ENCODE assay signal across 8 cellular contexts in the genomic region with DNA sequence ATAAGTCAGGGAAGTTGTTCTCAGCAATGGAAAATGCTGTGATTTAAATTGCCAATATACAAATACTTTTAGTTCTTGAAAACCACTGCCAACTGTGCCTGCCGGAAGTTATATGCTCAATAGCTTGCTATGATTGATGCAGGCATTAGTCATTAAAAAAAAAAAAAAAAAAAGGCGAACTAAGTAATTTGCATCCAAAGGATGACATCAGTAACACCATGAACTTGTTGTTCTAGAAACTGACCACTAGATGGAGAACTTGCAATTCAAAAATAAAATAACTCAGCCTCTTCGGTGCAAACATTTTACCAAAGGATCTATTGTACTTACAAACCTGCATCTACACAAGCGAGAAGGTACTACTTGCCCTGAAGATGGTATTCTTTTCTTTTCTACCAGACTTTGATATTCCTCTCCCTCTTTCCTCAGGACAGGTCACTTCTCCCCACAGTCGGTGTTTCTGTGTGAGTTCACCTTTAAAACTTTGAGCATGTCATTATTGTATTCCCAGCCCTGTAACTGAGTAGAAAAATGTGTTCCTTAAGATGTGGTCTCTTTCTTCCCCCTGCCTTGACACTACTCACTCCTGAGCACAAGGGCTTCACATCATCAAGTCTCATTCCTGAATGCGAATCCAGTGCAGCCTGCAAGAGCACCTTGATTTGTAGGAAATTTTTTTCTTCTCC.
DNase-seq lines count a peak whose midpoint lies in the region; ATAC-seq lines count a peak whose summit lies in the region.

No MANE protein-coding gene starts in this region.

- no peak overlapping the region for H3K9ac ChIP-seq in adipocyte (ENCODE audit: low read length)

- DNase-seq in DMS153 (lab: John Stamatoyannopoulos, UW) (peak; percentile 17), NCI-H226 (peak; percentile 51), adipocyte (ENCODE audit: low read depth) (peak; percentile 88), right cardiac atrium (no peak), skeletal muscle cell (ENCODE audit: low read depth) (peak; percentile 39)
- DNase-seq in activated CD8-positive, alpha-beta memory T cell treated with anti-CD3 and anti-CD28 coated beads, Interleukin-2, amount 50 U/mL, for 48 hours = no peak

- H3K9me3 ChIP-seq in adipocyte (ENCODE audit: control insufficient read depth, low read length) (no peaks in the 10 kb centered on the region), right cardiac atrium (ENCODE audit: control insufficient read depth, low read length) (no peaks in the 10 kb centered on the region)

- H3K27ac ChIP-seq in right cardiac atrium (ENCODE audit: low read length) = no peak overlapping the region

- WGBS in right cardiac atrium = 24% methylated on average over 6 of the region's 6 CpGs

- intact Hi-C loops in right cardiac atrium (cut with DNase I) = loop anchor here in 3 of 4 donors (5.0 to 10.0 kb wide), 4 partner anchors 814 to 917 kb away; no protein-coding TSS in a partner anchor

- peak; percentile 78 for ATAC-seq in GM19372 (IDR thresholded peaks at IDR 0.05; ENCODE audit: low read depth, unreplicated experiment)
- peak; percentile 87 for ATAC-seq in HG03354 (IDR thresholded peaks at IDR 0.05; ENCODE audit: poor library complexity, severe bottlenecking, unreplicated experiment)
- ATAC-seq in right cardiac atrium = peak; percentile 47 to 60

- H3K4me1 ChIP-seq in adipocyte (ENCODE audit: control insufficient read depth, insufficient read depth, low read length) (peaks cover 4% of the 10 kb centered on the region), right cardiac atrium (ENCODE audit: control insufficient read depth, insufficient read depth, low read length) (no peaks in the 10 kb centered on the region)

- H3K27me3 ChIP-seq in adipocyte (replicated peaks; ENCODE audit: control insufficient read depth, insufficient read depth, low read length) (no peaks in the 10 kb centered on the region), right cardiac atrium (ENCODE audit: control insufficient read depth, insufficient read depth) (no peaks in the 10 kb centered on the region)

- no peak overlapping the region for H3K4me3 ChIP-seq in adipocyte (ENCODE audit: low read length)
- H3K4me3 ChIP-seq in right cardiac atrium (ENCODE audit: low read length) = no peak overlapping the region
- no peak overlapping the region for H3K4me3 ChIP-seq in skeletal muscle cell (ENCODE audit: low read depth, low read length)

- H3K36me3 ChIP-seq in adipocyte (ENCODE audit: control insufficient read depth, insufficient read depth, low read length, severe bottlenecking) = no peaks in the 10 kb centered on the region

Comparison
In these comparisons a context has a peak if more than half of its experiments do, and no peak if none do; other contexts are left out.
1. DNase-seq: peak in DMS153 (single experiment), NCI-H226 (single experiment), adipocyte (single experiment) and skeletal muscle cell (single experiment); none in right cardiac atrium (0 of 3) and activated CD8-positive, alpha-beta memory T cell treated with anti-CD3 and anti-CD28 coated beads, Interleukin-2, amount 50 U/mL, for 48 hours (single experiment).
2. Peak in every context shown above with its lines, with median percentiles within 50 percentile points of each other: ATAC-seq.